Comparison of ENCODE assay signal across 1 cellular context in genomic region chr7:97174308-97174707, GRCh38.
TF ChIP-seq lines count a peak whose summit lies in the region.

No MANE protein-coding gene starts in this region.

TF ChIP-seq in endothelial cell of umbilical vein, 7 proteins besides CTCF, POLR2A, EP300 and RAD21:
- TF ChIP-seq EZH2 (IDR thresholded peaks at IDR 0.05; ENCODE audit: borderline replicate concordance, low read depth, low read length, severe bottlenecking) (no peak), JUN (IDR thresholded peaks at IDR 0.05; ENCODE audit: borderline replicate concordance, insufficient read depth, insufficient read length, low read depth) (no peak), MYC (IDR thresholded peaks at IDR 0.05; ENCODE audit: low read depth, low read length) (no peak), GATA2 (IDR thresholded peaks at IDR 0.05; ENCODE audit: insufficient read depth, insufficient read length, low read depth, low read length) (no peak), POLR2AphosphoS5 (IDR thresholded peaks at IDR 0.05; ENCODE audit: insufficient read depth, low read depth, low read length) (no peak), FOS (IDR thresholded peaks at IDR 0.05; ENCODE audit: borderline replicate concordance, insufficient read depth, low read length) (peak; percentile 23), MAX (IDR thresholded peaks at IDR 0.05; ENCODE audit: insufficient read depth, insufficient read length) (no peak)
TF ChIP-seq in endothelial cell of umbilical vein: peak in this region for 1.
